Comparison of ENCODE assay signal across 23 cellular contexts in genomic region chr19:3923912-3924311, GRCh38. TPM values are rescaled to one million over a fixed set of nuclear protein-coding genes. Genes with fewer than 3 reads are reported as not detected.
DNase-seq lines count a peak whose midpoint lies in the region; ATAC-seq, FAIRE-seq and TF ChIP-seq lines count a peak whose summit lies in the region.
"Had no signal": no experiment of that assay in that cellular context is flagged by ENCODE, and none has a peak within 500 bp of the region (broad histone marks: within the 10 kb centered on the region; RNA-seq: fewer than 3 reads in every experiment).

No MANE protein-coding gene starts in this region.

- H4K5ac ChIP-seq in IMR-90 (ENCODE audit: low read depth, low read length), result no peak overlapping the region

- dilution Hi-C loops in IMR-90 (cut with HindIII; ENCODE audit: low sequenced_read_pairs, unreplicated experiment), result no loop called here

- H2AK9ac ChIP-seq in IMR-90 (replicated peaks; ENCODE audit: low read depth, low read length, poor library complexity), result no peak overlapping the region

- intact Hi-C loops in IMR-90 (cut with micrococcal nuclease), result no loop called here

- no peak for DNase-seq in IMR-90
- no peak for DNase-seq in bronchial epithelial cell (ENCODE audit: low read depth)
- DNase-seq in osteoblast (ENCODE audit: insufficient read length, low spot score, missing footprints), result peak; percentile 9
- no peak for DNase-seq in stimulated activated CD4-positive, alpha-beta T cell treated with anti-CD3 and anti-CD28 coated beads, Interleukin-2, amount 100 ng/mL, for 48 hours
- DNase-seq: C1 segment of cervical spinal cord; Calu3; CD4-positive, alpha-beta memory T cell; COR-L47; DMS153; DMS79; EL; GDM1; GM23248; H9; HFFc6 had no signal

- peaks cover 5% of the 10 kb centered on the region; the same call in 1 of the 2 replicates for H3K9me3 ChIP-seq in IMR-90 (ENCODE audit: control insufficient read depth, insufficient read depth, low read length)
- peaks cover 2% of the 10 kb centered on the region for H3K9me3 ChIP-seq in osteoblast (ENCODE audit: low read depth, low read length)

- CTCF ChIA-PET in IMR-90 (lab: Yijun Ruan, JAX), result no interaction called here

- TF ChIP-seq CTCF in IMR-90 (conservative IDR thresholded peaks at IDR 0.05; ENCODE audit: low read depth, low read length), result no peak
- no peak for TF ChIP-seq CTCF in bronchial epithelial cell (IDR thresholded peaks at IDR 0.05; ENCODE audit: insufficient read depth, low read length, severe bottlenecking)
- no peak for TF ChIP-seq CTCF in osteoblast (IDR thresholded peaks at IDR 0.05; ENCODE audit: extremely low read depth, low read depth, low read length)

- H3K9ac ChIP-seq in IMR-90 (ENCODE audit: low read depth, low read length), result no peak overlapping the region
- H3K9ac ChIP-seq: GM23248 had no signal

- no peak overlapping the region for H4K91ac ChIP-seq in IMR-90 (ENCODE audit: insufficient read depth, low read depth, low read length)

- peaks cover 7% of the 10 kb centered on the region for H3K27me3 ChIP-seq in IMR-90 (ENCODE audit: control insufficient read depth, insufficient read depth, low read length)
- no peaks in the 10 kb centered on the region for H3K27me3 ChIP-seq in bronchial epithelial cell (ENCODE audit: control insufficient read depth, insufficient read depth, low read length)
- H3K27me3 ChIP-seq in osteoblast (ENCODE audit: insufficient read depth, low read length), result no peaks in the 10 kb centered on the region

- H3K14ac ChIP-seq in IMR-90 (replicated peaks; ENCODE audit: low read depth, low read length), result no peak overlapping the region

- H2AK5ac ChIP-seq in IMR-90 (ENCODE audit: low read depth, low read length), result no peak overlapping the region

- in situ Hi-C loops in IMR-90 (cut with MboI; ENCODE audit: low sequenced_read_pairs), result no loop called here

- no peak overlapping the region for H3K4ac ChIP-seq in IMR-90 (ENCODE audit: low read depth, low read length)

- peak; percentile 18 for FAIRE-seq in bronchial epithelial cell (lab: Jason Lieb, UNC)
- FAIRE-seq: GM12878, GM19239 had no signal

- no peaks in the 10 kb centered on the region for H3K9me1 ChIP-seq in IMR-90 (ENCODE audit: insufficient read depth, low read length)

- no peak overlapping the region for H2BK120ac ChIP-seq in IMR-90 (ENCODE audit: low read depth, low read length)

- H3K4me2 ChIP-seq in IMR-90 (ENCODE audit: low read depth, low read length) (no peak overlapping the region), osteoblast (ENCODE audit: insufficient read depth, low read length) (no peak overlapping the region)

- no peaks in the 10 kb centered on the region for H3K79me2 ChIP-seq in osteoblast (ENCODE audit: insufficient read depth, low read length)

- no peak overlapping the region for H3K4me3 ChIP-seq in IMR-90 (ENCODE audit: insufficient read depth, low read depth, low read length)
- H3K4me3 ChIP-seq in bronchial epithelial cell (ENCODE audit: low read depth, low read length), result no peak overlapping the region
- no peak overlapping the region for H3K4me3 ChIP-seq in osteoblast (ENCODE audit: insufficient read depth, low read length)
- H3K4me3 ChIP-seq: GM12878, GM23248 had no signal

- H4K8ac ChIP-seq in IMR-90 (ENCODE audit: low read depth in 2 of 2, low read length in 2 of 2), result no peak overlapping the region

- H3K18ac ChIP-seq in IMR-90 (ENCODE audit: low read depth, low read length), result no peak overlapping the region

- no peaks in the 10 kb centered on the region for H3K36me3 ChIP-seq in IMR-90 (ENCODE audit: control insufficient read depth, insufficient read depth, low read length)
- no peaks in the 10 kb centered on the region for H3K36me3 ChIP-seq in bronchial epithelial cell (ENCODE audit: control insufficient read depth, insufficient read depth, low read length)
- H3K36me3 ChIP-seq in osteoblast (ENCODE audit: insufficient read depth, low read length), result no peaks in the 10 kb centered on the region

- no peak for TF ChIP-seq RAD21 in IMR-90 (IDR thresholded peaks at IDR 0.05; ENCODE audit: low read length)

- no peaks in the 10 kb centered on the region for H3K79me1 ChIP-seq in IMR-90 (ENCODE audit: low read depth in 1 of 2, low read length in 2 of 2)

- no TSS peak for BruUV-seq in IMR-90 (replicated peaks; lab: Mats Ljungman, UMichigan)

- no peak overlapping the region for H2BK15ac ChIP-seq in IMR-90 (ENCODE audit: low read depth, low read length)

- peak overlapping the region; percentile 26 for H2BK5ac ChIP-seq in IMR-90 (ENCODE audit: low read depth, low read length, poor library complexity, severe bottlenecking)

- no peak overlapping the region for H2BK20ac ChIP-seq in IMR-90 (ENCODE audit: low read depth, low read length)

- no peak overlapping the region for H3K56ac ChIP-seq in IMR-90 (ENCODE audit: extremely low read depth, insufficient read depth, low read length)

- ATAC-seq in IMR-90 (ENCODE audit: low read depth), result no peak
- ATAC-seq in HG02885 (IDR thresholded peaks at IDR 0.05; ENCODE audit: poor library complexity, unreplicated experiment), result no peak
- ATAC-seq: GM12878, HCT116 had no signal

- H3K27ac ChIP-seq in IMR-90 (ENCODE audit: insufficient read depth, low read length), result no peak overlapping the region
- H3K27ac ChIP-seq in osteoblast (ENCODE audit: low read depth, low read length), result no peak overlapping the region
- H3K27ac ChIP-seq: GM23248 had no signal

- POLR2A ChIA-PET in IMR-90 (lab: Charles Lee; ENCODE audit: unreplicated experiment), result no interaction called here

- 29% methylated on average over 1 of the region's 1 CpG; no CpG with 5 or more reads in 1 of the 2 experiments for WGBS in IMR-90 (ENCODE audit: extremely low coverage in 2 of 2, insufficient read length in 1 of 2), 2 experiments

- H4K20me1 ChIP-seq in IMR-90 (ENCODE audit: insufficient read depth, low read length) (no peaks in the 10 kb centered on the region; the same call in 1 of the 2 replicates), osteoblast (ENCODE audit: insufficient read depth, low read length) (no peaks in the 10 kb centered on the region)

- H2AFZ ChIP-seq in IMR-90 (replicated peaks; ENCODE audit: low read length, poor library complexity) (no peak overlapping the region), osteoblast (ENCODE audit: low read length) (no peak overlapping the region)
- H2AFZ ChIP-seq: GM23248 had no signal

- TF ChIP-seq POLR2A in IMR-90 (IDR thresholded peaks at IDR 0.05; ENCODE audit: low read depth, low read length), result no peak

- H3K4me1 ChIP-seq in IMR-90 (ENCODE audit: control insufficient read depth, insufficient read depth, low read length) (no peaks in the 10 kb centered on the region), osteoblast (ENCODE audit: insufficient read depth, low read length) (no peaks in the 10 kb centered on the region)

- H3K23ac ChIP-seq in IMR-90 (ENCODE audit: low read depth, low read length), result no peak overlapping the region

TF ChIP-seq in IMR-90, 13 proteins besides CTCF, POLR2A, EP300 and RAD21 (continues in another document):
- TF ChIP-seq MXI1 (IDR thresholded peaks at IDR 0.05; ENCODE audit: borderline replicate concordance, low read depth, low read length) (no peak), BHLHE40 (IDR thresholded peaks at IDR 0.05; ENCODE audit: low read depth, low read length) (no peak), RCOR1 (IDR thresholded peaks at IDR 0.05; ENCODE audit: insufficient replicate concordance, low read length) (no peak), RFX5 (IDR thresholded peaks at IDR 0.05; ENCODE audit: low read depth, low read length) (no peak), FOS (IDR thresholded peaks at IDR 0.05; ENCODE audit: low read depth, low read length) (no peak), USF2 (IDR thresholded peaks at IDR 0.05; ENCODE audit: low read depth, low read length) (no peak), SMC3 (IDR thresholded peaks at IDR 0.05; ENCODE audit: low read depth, low read length) (no peak), MAFK (IDR thresholded peaks at IDR 0.05; ENCODE audit: low read depth, low read length) (no peak), MAZ (IDR thresholded peaks at IDR 0.05; ENCODE audit: borderline replicate concordance, low read depth, low read length) (no peak), NFE2L2 (IDR thresholded peaks at IDR 0.05; ENCODE audit: low read depth, low read length) (no peak)

RNA-seq across cellular contexts. Expression of gene NMRK2, which starts 9.0 kb away (rescaled TPM):
- total RNA-seq in IMR-90 (2012; rRNA removed), result not detected in 2 replicates
- polyA plus RNA-seq in IMR-90 (2012; rRNA removed), result not detected in 2 replicates
- not detected in 2 replicates for polyA plus RNA-seq in IMR-90 (2012; cell fraction: cytosol; rRNA removed)
- not detected in 2 replicates for polyA plus RNA-seq in IMR-90 (2012; cell fraction: nucleus; rRNA removed; ENCODE audit: low replicate concordance)
- total RNA-seq in bronchial epithelial cell, result not detected in 2 replicates
- not detected in 2 replicates for total RNA-seq in osteoblast
- total RNA-seq: A172; A673; Calu3; CD4-positive, alpha-beta memory T cell; GM12878; GM23248; H4; HFFc6 had no signal
- polyA plus RNA-seq: BJ; CD4-positive, alpha-beta memory T cell; GM23248 had no signal

RNA-seq across cellular contexts. Expression of gene ATCAY, which starts 43.4 kb away (rescaled TPM):
- total RNA-seq in IMR-90 (2012; rRNA removed) (0.28 and 0.36 TPM in 2 replicates), bronchial epithelial cell (not detected in 2 replicates), osteoblast (not detected in 2 replicates)
- 0.19 and 0.31 TPM in 2 replicates for polyA plus RNA-seq in IMR-90 (2012; rRNA removed)
- 0.12 and 0.15 TPM in 2 replicates for polyA plus RNA-seq in IMR-90 (2012; cell fraction: cytosol; rRNA removed)
- 0.10 and 0.19 TPM in 2 replicates for polyA plus RNA-seq in IMR-90 (2012; cell fraction: nucleus; rRNA removed; ENCODE audit: low replicate concordance)
- total RNA-seq: A172; Calu3; CD4-positive, alpha-beta memory T cell; GM23248; H4; HFFc6 had no signal
- polyA plus RNA-seq: BJ; CD4-positive, alpha-beta memory T cell; GM23248 had no signal

RNA-seq across cellular contexts. Expression of gene DAPK3, which starts 47.0 kb away (rescaled TPM):
- total RNA-seq in IMR-90 (2012; rRNA removed) (128 and 145 TPM in 2 replicates), bronchial epithelial cell (105 and 128 TPM in 2 replicates), osteoblast (122 and 131 TPM in 2 replicates)
- 188 and 202 TPM in 2 replicates for polyA plus RNA-seq in IMR-90 (2012; rRNA removed)
- 189 and 293 TPM in 2 replicates for polyA plus RNA-seq in IMR-90 (2012; cell fraction: cytosol; rRNA removed)
- polyA plus RNA-seq in IMR-90 (2012; cell fraction: nucleus; rRNA removed; ENCODE audit: low replicate concordance), result 209 and 518 TPM in 2 replicates

RNA-seq across cellular contexts. Expression of gene ZFR2, which starts 55.1 kb away (rescaled TPM):
- 0.28 TPM in 1 of 2 replicates, not detected in the other for total RNA-seq in IMR-90 (2012; rRNA removed)
- 0.10 and 0.19 TPM in 2 replicates for polyA plus RNA-seq in IMR-90 (2012; rRNA removed)
- polyA plus RNA-seq in IMR-90 (2012; cell fraction: cytosol; rRNA removed), result 0.20 and 0.24 TPM in 2 replicates
- polyA plus RNA-seq in IMR-90 (2012; cell fraction: nucleus; rRNA removed; ENCODE audit: low replicate concordance), result 0.23 TPM in 1 of 2 replicates, not detected in the other
- total RNA-seq in bronchial epithelial cell, result not detected in 2 replicates
- not detected in 2 replicates for total RNA-seq in osteoblast
- total RNA-seq: A172, Calu3, GM23248, H4, HFFc6 had no signal
- polyA plus RNA-seq: GM12878, GM23248 had no signal
